ENCODE assay signal across 17 cellular contexts in the genomic region with DNA sequence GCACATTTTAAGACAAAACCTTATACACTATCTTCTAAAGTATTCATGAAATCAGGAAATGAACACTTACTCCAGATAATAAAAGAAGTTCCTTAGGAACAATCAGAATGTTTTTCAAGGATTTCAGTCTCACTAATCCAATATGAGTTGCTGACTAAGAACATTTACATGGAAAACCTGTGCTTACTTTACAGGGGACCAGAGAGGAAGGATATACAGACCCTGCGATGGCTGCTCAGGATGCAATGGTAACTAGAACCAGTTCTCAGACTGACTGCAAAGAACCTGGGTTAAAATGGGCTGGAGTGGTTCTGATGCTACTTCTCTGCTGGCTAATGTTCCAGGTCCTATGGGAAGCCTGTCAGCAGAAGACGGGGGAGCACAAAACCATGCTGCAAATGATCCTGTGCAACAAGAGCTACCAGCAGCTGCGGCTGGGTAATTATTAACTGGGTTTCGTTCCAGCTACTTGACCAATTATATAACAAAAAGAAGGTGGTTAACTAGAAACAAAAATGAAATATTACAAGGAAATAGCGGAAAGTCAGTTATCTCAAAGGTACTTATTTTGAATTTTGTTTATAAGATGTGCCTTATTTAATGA.
"Had no signal": no experiment of that assay in that cellular context is flagged by ENCODE, and none has a peak within 500 bp of the region (broad histone marks: within the 10 kb centered on the region; RNA-seq: fewer than 3 reads in every experiment).

No MANE protein-coding gene starts in this region.

- H3K27me3 ChIP-seq: heart left ventricle, neutrophil, sigmoid colon, suprapubic skin, upper lobe of left lung had no signal

- H3K9me3 ChIP-seq: heart left ventricle, neutrophil, sigmoid colon, suprapubic skin, upper lobe of left lung had no signal

- H3K4me3 ChIP-seq: heart left ventricle, sigmoid colon, suprapubic skin, upper lobe of left lung had no signal

- H3K27ac ChIP-seq: heart left ventricle, neutrophil, sigmoid colon, suprapubic skin, upper lobe of left lung had no signal

- FAIRE-seq: keratinocyte had no signal

- H3K36me3 ChIP-seq: heart left ventricle, neutrophil, sigmoid colon, suprapubic skin, upper lobe of left lung had no signal

- DNase-seq: activated CD4-positive, alpha-beta memory T cell treated with anti-CD3 and anti-CD28 coated beads, Interleukin-2, amount 10 ng/mL, durations not matched to agents 7 days and 5 days; activated naive CD8-positive, alpha-beta T cell treated with anti-CD3 and anti-CD28 coated beads, Interleukin-2, amount 10 ng/mL, durations not matched to agents 7 days and 5 days; activated T-cell treated with anti-CD3 and anti-CD28 coated beads, Interleukin-2, amount 50 U/mL, for 72 hours; aorta; foreskin melanocyte; heart left ventricle; naive thymus-derived CD8-positive, alpha-beta T cell; posterior cingulate gyrus; sigmoid colon; stimulated activated CD4-positive, alpha-beta T cell treated with anti-CD3 and anti-CD28 coated beads, Interleukin-12 subunit alpha, Interleukin-12 subunit beta, amount 100 ng/mL, for 4 hours; stimulated activated CD8-positive, alpha-beta memory T cell treated with anti-CD3 and anti-CD28 coated beads, Interleukin-4, amount 100 ng/mL, for 48 hours; stimulated activated naive CD8-positive, alpha-beta T cell treated with anti-CD3 and anti-CD28 coated beads, Interleukin-15, Interleukin-2, amounts not matched to agents 100 U/mL and 50 U/mL, for 24 hours; T-helper 9 cell; upper lobe of left lung had no signal

- ATAC-seq: activated T-cell treated with anti-CD3 and anti-CD28 coated beads, Interleukin-2, amount 50 U/mL, for 72 hours; heart left ventricle; naive thymus-derived CD8-positive, alpha-beta T cell; stimulated activated naive CD8-positive, alpha-beta T cell treated with anti-CD3 and anti-CD28 coated beads, Interleukin-15, Interleukin-2, amounts not matched to agents 100 U/mL and 50 U/mL, for 24 hours had no signal

- H3K4me1 ChIP-seq: heart left ventricle, sigmoid colon, suprapubic skin, upper lobe of left lung had no signal
